ENCODE assay signal across 20 cellular contexts in the genomic region with DNA sequence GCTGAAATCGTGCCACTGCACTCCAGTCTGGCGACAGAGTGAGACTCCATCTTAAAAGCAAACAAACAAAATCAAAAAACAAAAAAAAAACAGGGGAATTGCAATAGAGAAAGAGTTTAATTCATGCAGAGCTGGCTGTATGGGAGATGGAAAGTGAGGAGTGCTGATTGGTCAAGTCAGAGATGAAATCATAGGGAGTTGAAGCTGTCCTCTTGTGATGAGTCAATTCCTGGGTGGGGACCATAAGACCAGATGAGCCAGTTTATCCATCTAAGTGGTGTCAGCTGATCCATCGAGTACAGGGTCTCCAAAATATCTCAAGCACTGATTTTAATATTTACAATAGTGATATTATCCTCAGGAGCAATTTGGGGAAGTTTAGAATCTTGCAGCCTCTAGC. TPM values are rescaled to one million over a fixed set of nuclear protein-coding genes. Genes with fewer than 3 reads are reported as not detected.
A peak's percentile ranks its signal among the peaks of the same experiment; 100 is the strongest.
DNase-seq lines count a peak whose midpoint lies in the region; ATAC-seq and TF ChIP-seq lines count a peak whose summit lies in the region.
"Had no signal": no experiment of that assay in that cellular context is flagged by ENCODE, and none has a peak within 500 bp of the region (broad histone marks: within the 10 kb centered on the region; RNA-seq: fewer than 3 reads in every experiment).

No MANE protein-coding gene starts in this region.

- intact Hi-C loops in activated CD4-positive, alpha-beta T cell treated with anti-CD3 and anti-CD28 coated beads for 36 hours (cut with DNase I, micrococcal nuclease) = no loop called here

- H3K4me3 ChIP-seq in brain microvascular endothelial cell (ENCODE audit: low read depth, low read length) = no peak overlapping the region
- H3K4me3 ChIP-seq in HAP-1 = no peak overlapping the region
- H3K4me3 ChIP-seq: MG63 had no signal

- peaks cover 71% of the 10 kb centered on the region for H3K4me1 ChIP-seq in HAP-1

- H3K27me3 ChIP-seq in brain microvascular endothelial cell (replicated peaks) (no peaks in the 10 kb centered on the region), HAP-1 (ENCODE audit: low read depth) (no peaks in the 10 kb centered on the region)
- H3K27me3 ChIP-seq: MG63 had no signal

- no peak overlapping the region for H3K27ac ChIP-seq in brain microvascular endothelial cell
- H3K27ac ChIP-seq: C4-2B had no signal

- H3K4me3 Mint-ChIP-seq in activated CD4-positive, alpha-beta T cell treated with anti-CD3 and anti-CD28 coated beads for 36 hours = no peak overlapping the region
- H3K4me3 Mint-ChIP-seq in activated CD4-positive, alpha-beta memory T cell treated with anti-CD3 and anti-CD28 coated beads, Interleukin-2, amount 10 ng/mL, durations not matched to agents 7 days and 5 days = no peak overlapping the region

- H3K36me3 ChIP-seq in brain microvascular endothelial cell (replicated peaks) (no peaks in the 10 kb centered on the region), HAP-1 (replicated peaks) (no peaks in the 10 kb centered on the region)
- H3K36me3 ChIP-seq: MG63 had no signal

- no peaks in the 10 kb centered on the region for H3K9me3 Mint-ChIP-seq in activated CD4-positive, alpha-beta T cell treated with anti-CD3 and anti-CD28 coated beads for 36 hours (ENCODE audit: low read depth)
- H3K9me3 Mint-ChIP-seq in activated CD4-positive, alpha-beta memory T cell treated with anti-CD3 and anti-CD28 coated beads, Interleukin-2, amount 10 ng/mL, durations not matched to agents 7 days and 5 days = no peaks in the 10 kb centered on the region

- in situ Hi-C loops in brain microvascular endothelial cell (cut with HindIII; ENCODE audit: low pct_ligation_motif_present, low sequenced_read_pairs) = no loop called here
- in situ Hi-C loops in HAP-1 (cut with MboI; ENCODE audit: low sequenced_read_pairs) = no loop called here

- DNase-seq in NCI-H748 (lab: John Stamatoyannopoulos, UW; ENCODE audit: unreplicated experiment) (peak; percentile 12), NCI-H748 treated with DMSO at 0.1 percent for 48 hours (lab: John Stamatoyannopoulos, UW) (no peak), LHCN-M2 (ENCODE audit: low read depth) (peak; percentile 31), brain microvascular endothelial cell (peak; percentile 10), iris pigment epithelial cell (ENCODE audit: low read depth) (peak; percentile 19), HAP-1 (ENCODE audit: low spot score in 2 of 2) (no peak)
- DNase-seq in activated CD4-positive, alpha-beta T cell treated with anti-CD3 and anti-CD28 coated beads for 36 hours = no peak
- DNase-seq in activated CD4-positive, alpha-beta memory T cell treated with anti-CD3 and anti-CD28 coated beads, Interleukin-2, amount 10 ng/mL, durations not matched to agents 7 days and 5 days = no peak
- DNase-seq: 8988T, COR-L47, DMS153, GDM1, KBM-7, MG63, NCI-H1105 treated with DMSO at 0.1 percent for 48 hours, NCI-H187 treated with DMSO at 0.1 percent for 48 hours, NCI-H446, SK-N-SH had no signal

- no peak for ATAC-seq in activated CD4-positive, alpha-beta T cell treated with anti-CD3 and anti-CD28 coated beads for 36 hours
- ATAC-seq: Right ventricle myocardium inferior had no signal

- POLR2A ChIA-PET in activated CD4-positive, alpha-beta T cell treated with anti-CD3 and anti-CD28 coated beads for 36 hours (lab: Charles Lee) = interaction anchor here (0.6 kb wide), 1 partner anchor 1803 kb away, joined by 7 read pairs; no protein-coding TSS in a partner anchor
- POLR2A ChIA-PET in activated CD4-positive, alpha-beta memory T cell treated with anti-CD3 and anti-CD28 coated beads, Interleukin-2, amount 10 ng/mL, durations not matched to agents 7 days and 5 days (lab: Charles Lee) = no interaction called here

- no peak overlapping the region for H3K27ac Mint-ChIP-seq in activated CD4-positive, alpha-beta T cell treated with anti-CD3 and anti-CD28 coated beads for 36 hours
- no peak overlapping the region for H3K27ac Mint-ChIP-seq in activated CD4-positive, alpha-beta memory T cell treated with anti-CD3 and anti-CD28 coated beads, Interleukin-2, amount 10 ng/mL, durations not matched to agents 7 days and 5 days

- no peaks in the 10 kb centered on the region for H3K36me3 Mint-ChIP-seq in activated CD4-positive, alpha-beta T cell treated with anti-CD3 and anti-CD28 coated beads for 36 hours (ENCODE audit: low read depth)
- H3K36me3 Mint-ChIP-seq in activated CD4-positive, alpha-beta memory T cell treated with anti-CD3 and anti-CD28 coated beads, Interleukin-2, amount 10 ng/mL, durations not matched to agents 7 days and 5 days (ENCODE audit: low read depth) = no peaks in the 10 kb centered on the region

- CTCF ChIA-PET in activated CD4-positive, alpha-beta T cell treated with anti-CD3 and anti-CD28 coated beads for 36 hours (lab: Charles Lee) = no interaction called here
- CTCF ChIA-PET in activated CD4-positive, alpha-beta memory T cell treated with anti-CD3 and anti-CD28 coated beads, Interleukin-2, amount 10 ng/mL, durations not matched to agents 7 days and 5 days (lab: Charles Lee) = interaction anchor here (0.8 kb wide), 1 partner anchor 15 kb away, joined by 3 read pairs; no protein-coding TSS in a partner anchor

- TF ChIP-seq CTCF in brain microvascular endothelial cell (IDR thresholded peaks at IDR 0.05; ENCODE audit: low read depth, low read length, missing control alignments) = no peak

- H3K9me3 ChIP-seq in HAP-1 = no peaks in the 10 kb centered on the region
- H3K9me3 ChIP-seq: MG63, SK-N-SH had no signal

- peaks cover 4% of the 10 kb centered on the region for H3K27me3 Mint-ChIP-seq in activated CD4-positive, alpha-beta T cell treated with anti-CD3 and anti-CD28 coated beads for 36 hours
- peaks cover 12% of the 10 kb centered on the region for H3K27me3 Mint-ChIP-seq in activated CD4-positive, alpha-beta memory T cell treated with anti-CD3 and anti-CD28 coated beads, Interleukin-2, amount 10 ng/mL, durations not matched to agents 7 days and 5 days

- H3K4me1 Mint-ChIP-seq in activated CD4-positive, alpha-beta T cell treated with anti-CD3 and anti-CD28 coated beads for 36 hours = no peaks in the 10 kb centered on the region
- no peaks in the 10 kb centered on the region for H3K4me1 Mint-ChIP-seq in activated CD4-positive, alpha-beta memory T cell treated with anti-CD3 and anti-CD28 coated beads, Interleukin-2, amount 10 ng/mL, durations not matched to agents 7 days and 5 days

RNA-seq across cellular contexts. Expression of a gene that starts 45.3 kb away (rescaled TPM):
- 0.92 and 1.1 TPM in 2 replicates for total RNA-seq in LHCN-M2 (2014; rRNA removed)
- 1.5 TPM for polyA plus RNA-seq in LHCN-M2 (2012)
- not detected for total RNA-seq in activated CD4-positive, alpha-beta T cell treated with anti-CD3 and anti-CD28 coated beads for 36 hours
- not detected for total RNA-seq in activated CD4-positive, alpha-beta memory T cell treated with anti-CD3 and anti-CD28 coated beads, Interleukin-2, amount 10 ng/mL, durations not matched to agents 7 days and 5 days

Comparison
In these comparisons a context has a peak if more than half of its experiments do, and no peak if none do; other contexts are left out.
1. DNase-seq: peak in NCI-H748 (single experiment), LHCN-M2 (single experiment), brain microvascular endothelial cell (single experiment) and iris pigment epithelial cell (single experiment); none in NCI-H748 treated with DMSO at 0.1 percent for 48 hours (single experiment), activated CD4-positive, alpha-beta T cell treated with anti-CD3 and anti-CD28 coated beads for 36 hours (single experiment), HAP-1 (0 of 2) and activated CD4-positive, alpha-beta memory T cell treated with anti-CD3 and anti-CD28 coated beads, Interleukin-2, amount 10 ng/mL, durations not matched to agents 7 days and 5 days (single experiment).